ENCODE assay signal across 10 cellular contexts in the genomic region with DNA sequence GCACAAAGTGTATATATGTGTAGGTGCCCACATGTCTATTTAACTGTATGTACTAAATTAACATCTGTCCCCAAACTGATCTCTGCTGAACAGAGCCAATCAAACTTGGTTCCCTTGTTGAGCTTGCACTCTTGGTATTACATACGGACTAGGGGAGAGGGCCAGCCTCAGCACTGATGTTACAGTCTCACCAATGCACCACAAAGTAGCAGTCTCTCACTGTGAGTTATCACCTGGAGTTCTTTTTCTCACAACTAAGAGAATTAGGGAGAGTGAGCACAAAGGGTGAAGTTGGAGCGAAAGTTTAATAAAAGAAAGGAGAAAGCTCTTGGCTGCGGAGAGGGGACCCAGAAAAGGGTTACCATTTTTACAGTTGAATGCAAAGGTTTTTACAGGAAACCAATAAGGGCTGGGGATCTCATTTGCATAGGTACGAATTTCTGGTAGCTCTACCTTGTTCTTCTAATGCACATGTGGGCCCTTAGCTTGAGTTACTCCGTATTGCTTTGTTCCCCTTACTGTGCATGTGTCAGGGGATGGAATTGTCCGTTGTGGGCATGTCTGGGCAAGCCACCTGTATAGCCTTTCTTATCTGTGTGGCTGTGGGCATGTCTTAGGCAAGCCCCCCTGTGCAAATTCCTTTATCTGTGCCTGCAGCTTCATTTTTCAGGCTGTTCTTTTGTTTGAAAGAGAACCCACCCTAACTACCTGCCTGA. TPM values are rescaled to one million over a fixed set of nuclear protein-coding genes. Genes with fewer than 3 reads are reported as not detected.
DNase-seq lines count a peak whose midpoint lies in the region; ATAC-seq and TF ChIP-seq lines count a peak whose summit lies in the region.
"Had no signal": no experiment of that assay in that cellular context is flagged by ENCODE, and none has a peak within 500 bp of the region (broad histone marks: within the 10 kb centered on the region; RNA-seq: fewer than 3 reads in every experiment).

No MANE protein-coding gene starts in this region.

- peaks cover 0 to 13% of the 10 kb centered on the region in 2 donors for H3K36me3 Mint-ChIP-seq in CD4-positive, alpha-beta memory T cell

- H3K9me3 ChIP-seq in CD4-positive, alpha-beta memory T cell (ENCODE audit: control insufficient read depth in 1 of 2, low read length in 2 of 2), result no peaks in the 10 kb centered on the region

- H3K36me3 ChIP-seq in CD4-positive, alpha-beta memory T cell (ENCODE audit: insufficient read depth, low read length), result no peaks in the 10 kb centered on the region

- H3K27ac ChIP-seq in CD4-positive, alpha-beta memory T cell (ENCODE audit: low read depth, low read length), result peak overlapping the region; percentile 48
- H3K27ac ChIP-seq: HL-60 had no signal

- peak overlapping the region; percentile 87 to 100 (median 97) for H3K27ac Mint-ChIP-seq in CD4-positive, alpha-beta memory T cell

- no peak for TF ChIP-seq CTCF in epithelial cell of esophagus (IDR thresholded peaks at IDR 0.05; ENCODE audit: insufficient read depth, low read depth, low read length, missing control alignments)

- H3K4me1 Mint-ChIP-seq in CD4-positive, alpha-beta memory T cell, result peaks cover 73 to 88% (median 76%) of the 10 kb centered on the region in 4 donors

- H3K9me3 Mint-ChIP-seq in CD4-positive, alpha-beta memory T cell, result peaks cover 0 to 6% (median 0%) of the 10 kb centered on the region in 8 donors

- ATAC-seq in GM19328 (IDR thresholded peaks at IDR 0.05; ENCODE audit: unreplicated experiment) (peak; percentile 30), HG03521 (IDR thresholded peaks at IDR 0.05; ENCODE audit: unreplicated experiment) (no peak), HG03571 (IDR thresholded peaks at IDR 0.05; ENCODE audit: unreplicated experiment) (no peak), GM18873 (IDR thresholded peaks at IDR 0.05; ENCODE audit: low FRiP score, unreplicated experiment) (no peak), HG03175 (IDR thresholded peaks at IDR 0.05; ENCODE audit: unreplicated experiment) (no peak)

- H3K4me3 Mint-ChIP-seq in CD4-positive, alpha-beta memory T cell, result peak overlapping the region; percentile 64 to 87 (median 76)

- peak; percentile 63 for TF ChIP-seq POLR2A in Raji (IDR thresholded peaks at IDR 0.05; ENCODE audit: insufficient read depth, low read depth, low read length)

- intact Hi-C loops in CD4-positive, alpha-beta memory T cell (cut with micrococcal nuclease), result loop anchor here (10.0 kb wide), 1 partner anchor 249 kb away; a partner anchor contains a TSS

- POLR2A ChIA-PET in CD4-positive, alpha-beta memory T cell (lab: Charles Lee; ENCODE audit: partially characterized antibody), result interaction anchor here (1.4 to 18.7 kb wide), 8 partner anchors 12 to 235 kb away, joined by 3 to 1434 read pairs (median 12); a partner anchor contains a TSS

- H3K4me1 ChIP-seq in CD4-positive, alpha-beta memory T cell (ENCODE audit: insufficient read depth, low read length), result peaks cover 76% of the 10 kb centered on the region

- CTCF ChIA-PET in CD4-positive, alpha-beta memory T cell (lab: Charles Lee; ENCODE audit: partially characterized antibody), result interaction anchor here (0.7 to 17.0 kb wide), 6 partner anchors 9 to 186 kb away, joined by 3 to 623 read pairs (median 10); a partner anchor contains a TSS

- H3K27me3 Mint-ChIP-seq in CD4-positive, alpha-beta memory T cell, result peaks cover 0 to 2% of the 10 kb centered on the region in 2 donors

- H3K27me3 ChIP-seq in CD4-positive, alpha-beta memory T cell (ENCODE audit: insufficient read depth, low read length), result no peaks in the 10 kb centered on the region

- H3K4me3 ChIP-seq in CD4-positive, alpha-beta memory T cell (ENCODE audit: low read length in 2 of 2), result peak overlapping the region in 1 of 2 donors; percentile 25
- no peak overlapping the region for H3K4me3 ChIP-seq in epithelial cell of esophagus (ENCODE audit: low read length)

- no peak for DNase-seq in CD4-positive, alpha-beta memory T cell
- DNase-seq in epithelial cell of esophagus (ENCODE audit: low read depth), result peak; percentile 87
- DNase-seq: cerebellar nuclear complex had no signal

RNA-seq across cellular contexts. Expression of a gene that starts 13.3 kb away (rescaled TPM):
- total RNA-seq in CD4-positive, alpha-beta memory T cell, result 1 to 10 TPM; 1.7 to 1.9 TPM
- polyA plus RNA-seq in CD4-positive, alpha-beta memory T cell, result 10 to 100 TPM; 15.6 to 18.2 TPM

RNA-seq across cellular contexts. Expression of a gene that starts 13.8 kb away (rescaled TPM):
- 100 to 1,000 TPM; 284 TPM for total RNA-seq in CD4-positive, alpha-beta memory T cell
- polyA plus RNA-seq in CD4-positive, alpha-beta memory T cell, result 100 to 1,000 TPM; 125 to 221 TPM
